ENCODE assay signal across 10 cellular contexts in the genomic region with DNA sequence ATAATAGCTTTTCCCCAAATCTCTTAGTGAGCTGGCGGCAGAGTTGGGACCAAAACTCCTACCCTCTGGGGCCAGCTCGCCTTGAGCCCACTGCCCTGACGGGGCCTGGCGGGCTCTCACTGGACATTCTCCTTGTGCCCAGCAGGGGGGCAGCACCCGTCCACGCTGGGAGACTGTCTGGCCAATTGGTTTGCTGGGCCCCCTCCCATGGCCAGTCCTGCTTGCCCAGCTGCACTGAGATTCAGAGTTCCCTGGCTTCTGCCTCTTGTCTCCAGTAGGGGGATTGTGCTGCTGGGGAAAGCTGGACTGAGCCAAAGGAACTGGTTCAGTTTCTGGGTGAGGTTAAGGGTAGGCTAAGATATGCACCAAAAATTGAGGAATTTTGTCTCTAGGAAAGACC. TPM values are rescaled to one million over a fixed set of nuclear protein-coding genes. Genes with fewer than 3 reads are reported as not detected.
DNase-seq lines count a peak whose midpoint lies in the region; ATAC-seq and TF ChIP-seq lines count a peak whose summit lies in the region.
"Had no signal": no experiment of that assay in that cellular context is flagged by ENCODE, and none has a peak within 500 bp of the region (broad histone marks: within the 10 kb centered on the region; RNA-seq: fewer than 3 reads in every experiment).

No MANE protein-coding gene starts in this region.

- DNase-seq in NCI-H69 (lab: John Stamatoyannopoulos, UW) = peak; percentile 35
- peak; percentile 81 for DNase-seq in endodermal cell
- peak; percentile 56 for DNase-seq in neural progenitor cell (ENCODE audit: low spot score)
- DNase-seq in activated gamma-delta T cell (lab: John Stamatoyannopoulos, UW) = no peak
- DNase-seq: GM23248, occipital lobe had no signal

- ATAC-seq in GM18511 (IDR thresholded peaks at IDR 0.05; ENCODE audit: unreplicated experiment) (no peak), GM18867 (IDR thresholded peaks at IDR 0.05; ENCODE audit: unreplicated experiment) (no peak)

- no peak overlapping the region for H3K4me2 ChIP-seq in neural progenitor cell

- no peaks in the 10 kb centered on the region for H3F3A ChIP-seq in neural progenitor cell (ENCODE audit: low read depth)

- H2AFZ ChIP-seq in neural progenitor cell (replicated peaks) = no peak overlapping the region
- H2AFZ ChIP-seq: GM23248 had no signal

- H3K27me3 Mint-ChIP-seq in endodermal cell (ENCODE audit: insufficient read depth) = peaks cover 9% of the 10 kb centered on the region
- peaks cover 15% of the 10 kb centered on the region for H3K27me3 Mint-ChIP-seq in neural progenitor cell (ENCODE audit: insufficient read depth, low read depth)

- no peaks in the 10 kb centered on the region for H3K36me3 Mint-ChIP-seq in endodermal cell (ENCODE audit: low read depth)
- peaks cover under 1% of the 10 kb centered on the region for H3K36me3 Mint-ChIP-seq in neural progenitor cell

- H3K4me3 ChIP-seq in endodermal cell (ENCODE audit: low read length) (no peak overlapping the region), neural progenitor cell (no peak overlapping the region)
- H3K4me3 ChIP-seq: GM23248 had no signal

- H3K27me3 ChIP-seq in endodermal cell (ENCODE audit: control insufficient read depth, insufficient read depth, low read length, poor library complexity, severe bottlenecking) (no peaks in the 10 kb centered on the region), neural progenitor cell (no peaks in the 10 kb centered on the region)

- H3K9ac ChIP-seq in endodermal cell (ENCODE audit: extremely low read depth, low read length, poor library complexity, severe bottlenecking) (no peak overlapping the region), neural progenitor cell (no peak overlapping the region)
- H3K9ac ChIP-seq: GM23248 had no signal

- H3K9me3 Mint-ChIP-seq in endodermal cell (no peaks in the 10 kb centered on the region), neural progenitor cell (peaks cover 3% of the 10 kb centered on the region)

- WGBS in endodermal cell (ENCODE audit: insufficient coverage in 1 of 2, insufficient read length in 1 of 2), 2 experiments = 46 to 56% methylated on average over 4 to 6 of the region's 6 CpGs

- no peaks in the 10 kb centered on the region for H3K79me2 ChIP-seq in neural progenitor cell (ENCODE audit: low read depth)

- TF ChIP-seq CTCF in GM12872 (IDR thresholded peaks at IDR 0.05; ENCODE audit: insufficient read depth, low read depth, low read length) (peak; percentile 34; the same call in 1 of the 3 replicates), endodermal cell (conservative IDR thresholded peaks at IDR 0.05) (peak; percentile 79), neural progenitor cell (IDR thresholded peaks at IDR 0.05) (peak; percentile 65)

- H3K27ac Mint-ChIP-seq in endodermal cell = no peak overlapping the region
- no peak overlapping the region for H3K27ac Mint-ChIP-seq in neural progenitor cell

- H3K27ac ChIP-seq in endodermal cell (ENCODE audit: low read depth, low read length) (no peak overlapping the region), neural progenitor cell (no peak overlapping the region)
- H3K27ac ChIP-seq: GM23248 had no signal

- H3K4me1 ChIP-seq in endodermal cell (ENCODE audit: control insufficient read depth, insufficient read depth, low read length) (no peaks in the 10 kb centered on the region), neural progenitor cell (peaks cover 22% of the 10 kb centered on the region)

- H3K4me3 Mint-ChIP-seq in endodermal cell (no peak overlapping the region), neural progenitor cell (no peak overlapping the region)

- no peaks in the 10 kb centered on the region for H4K20me1 ChIP-seq in neural progenitor cell (ENCODE audit: low read depth)

- no peaks in the 10 kb centered on the region for H3K36me3 ChIP-seq in endodermal cell (ENCODE audit: control insufficient read depth, insufficient read depth, low read length)
- no peaks in the 10 kb centered on the region for H3K36me3 ChIP-seq in neural progenitor cell

- H3K9me3 ChIP-seq in endodermal cell (ENCODE audit: control insufficient read depth, low read length) (no peaks in the 10 kb centered on the region), neural progenitor cell (ENCODE audit: low read depth) (no peaks in the 10 kb centered on the region)

- H3K4me1 Mint-ChIP-seq in endodermal cell = peaks cover 9% of the 10 kb centered on the region
- peaks cover 59% of the 10 kb centered on the region for H3K4me1 Mint-ChIP-seq in neural progenitor cell

RNA-seq across cellular contexts. Expression of a gene that starts 59.8 kb away (rescaled TPM):
- not detected for total RNA-seq in endodermal cell
- polyA plus RNA-seq in endodermal cell (2013, experiment 1 of 2) = not detected
- polyA plus RNA-seq in endodermal cell (2013, experiment 2 of 2) = not detected
- total RNA-seq in neural progenitor cell (ENCODE audit: low replicate concordance) = not detected in 2 replicates
- total RNA-seq: glomerular endothelial cell, GM23248 had no signal
- polyA plus RNA-seq: GM23248 had no signal
